20 cellular contexts compared by ENCODE assay signal in genomic region chr3:161213644-161214043, GRCh38.
"Had no signal": no experiment of that assay in that cellular context is flagged by ENCODE, and none has a peak within 500 bp of the region (broad histone marks: within the 10 kb centered on the region; RNA-seq: fewer than 3 reads in every experiment).

No MANE protein-coding gene starts in this region.

- H3K4me3 Mint-ChIP-seq: IgD-negative memory B cell had no signal

- H3K36me3 ChIP-seq: Peyer's patch, SJSA1 had no signal

- ATAC-seq: K562, PC-3, Right ventricle myocardium inferior had no signal

- H3K9ac ChIP-seq: KMS-11 had no signal

- H3K4me2 ChIP-seq: KMS-11 had no signal

- H3K4me3 ChIP-seq: K562, Peyer's patch, SJSA1, SK-N-MC had no signal

- H3K9me3 ChIP-seq: Peyer's patch, SJSA1 had no signal

- H3K36me3 Mint-ChIP-seq: IgD-negative memory B cell had no signal

- H3K4me1 Mint-ChIP-seq: IgD-negative memory B cell had no signal

- H3K27ac ChIP-seq: HL-60, KMS-11, Peyer's patch, SJSA1, SK-N-MC had no signal

- H3K27me3 ChIP-seq: Peyer's patch, SJSA1 had no signal

- DNase-seq: Kasumi-1, MM.1S, NCI-H1092 treated with DMSO at 0.1 percent for 48 hours, NCI-H1436, NCI-H187, NCI-H2029, NCI-H2081 treated with DMSO at 0.1 percent for 48 hours, NCI-H2171 treated with DMSO at 0.1 percent for 48 hours, NCI-H526 treated with DMSO at 0.1 percent for 48 hours, NCI-H748 treated with DMSO at 0.1 percent for 48 hours, Peyer's patch, SIG-M5 had no signal

- H3K9me3 Mint-ChIP-seq: IgD-negative memory B cell had no signal

- H3K4me1 ChIP-seq: Peyer's patch had no signal

- H3K27ac Mint-ChIP-seq: IgD-negative memory B cell had no signal
